1 cellular context compared by ENCODE assay signal in genomic region chr19:35166100-35167063, GRCh38.
A peak's percentile ranks its signal among the peaks of the same experiment; 100 is the strongest.
TF ChIP-seq lines count a peak whose summit lies in the region.

No MANE protein-coding gene starts in this region.

TF ChIP-seq in HEK293, 187 proteins besides CTCF, POLR2A, EP300 and RAD21:
- TF ChIP-seq ZBTB10 (tag by site-specific recombination; IDR thresholded peaks at IDR 0.05) (no peak), SETDB1 (IDR thresholded peaks at IDR 0.05; ENCODE audit: insufficient read length, low read length) (peak; percentile 78)
TF ChIP-seq in HEK293: peak in this region for 1.
